ENCODE assay signal across 8 cellular contexts in the genomic region with DNA sequence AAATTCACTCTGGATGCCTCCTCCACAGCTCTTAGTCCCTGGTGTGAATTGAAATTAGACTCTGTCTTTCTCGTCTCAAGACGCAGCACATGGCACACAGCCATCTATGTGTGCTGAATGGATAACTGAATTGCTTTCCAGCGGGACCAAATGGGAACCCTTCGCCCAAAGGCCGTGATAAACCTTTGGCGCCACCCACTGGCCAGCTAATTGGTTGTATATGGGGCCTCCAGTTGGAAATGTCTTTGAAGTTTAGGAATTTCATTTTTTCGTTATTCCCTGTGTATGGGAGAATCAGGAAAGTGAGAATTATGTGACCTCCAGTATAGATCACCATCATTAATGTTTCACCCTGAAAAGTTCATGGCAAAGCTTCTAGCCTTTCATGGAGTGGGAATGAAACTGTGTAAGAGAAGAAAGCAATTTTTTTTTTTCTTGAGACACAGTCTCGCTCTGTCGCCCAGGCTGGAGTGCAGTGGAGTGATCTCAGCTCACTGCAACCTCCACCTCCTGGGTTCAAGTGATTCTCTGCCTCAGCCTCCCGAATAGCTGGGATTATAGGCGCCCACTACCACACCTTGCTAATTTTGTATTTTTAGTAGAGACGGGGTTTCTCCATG. TPM values are rescaled to one million over a fixed set of nuclear protein-coding genes. Genes with fewer than 3 reads are reported as not detected.
A peak's percentile ranks its signal among the peaks of the same experiment; 100 is the strongest.
DNase-seq lines count a peak whose midpoint lies in the region; ATAC-seq and TF ChIP-seq lines count a peak whose summit lies in the region.

No MANE protein-coding gene starts in this region.

- no peaks in the 10 kb centered on the region for H3K79me2 ChIP-seq in HCT116 (ENCODE audit: insufficient read depth, low read length)

- peak overlapping the region; percentile 50 for H2AFZ ChIP-seq in HCT116 (ENCODE audit: low read depth, low read length, poor library complexity, severe bottlenecking)

- CTCF ChIA-PET in HCT116 (lab: Charles Lee): interaction anchor here (0.9 to 3.1 kb wide), 14 partner anchors 9 to 390 kb away, joined by 3 to 45 read pairs (median 6); a partner anchor contains a TSS
- CTCF ChIA-PET in activated CD8-positive, alpha-beta T cell treated with anti-CD3 and anti-CD28 coated beads, Interleukin-2, amount 10 ng/mL, durations not matched to agents 7 days and 5 days (lab: Charles Lee): interaction anchor here (0.6 to 3.4 kb wide), 46 partner anchors 9 to 390 kb away, joined by 3 to 33 read pairs (median 4); a partner anchor contains a TSS

- H3K4me3 ChIP-seq in HCT116 (replicated peaks in 1 of 2; ENCODE audit: low read depth in 1 of 2, low read length in 2 of 2): no peak overlapping the region

- RAD21 ChIA-PET in HCT116 (lab: Charles Lee; ENCODE audit: low non-redundant PET in 1 of 2, low total read pairs in 2 of 2, uncharacterized antibody in 2 of 2, unreplicated experiment in 2 of 2): interaction anchor here (0.5 to 2.0 kb wide), 8 partner anchors 30 to 390 kb away, joined by 3 to 13 read pairs (median 4); no protein-coding TSS in a partner anchor

- no peaks in the 10 kb centered on the region for H3K27me3 Mint-ChIP-seq in activated CD8-positive, alpha-beta T cell treated with anti-CD3 and anti-CD28 coated beads, Interleukin-2, amount 10 ng/mL, durations not matched to agents 7 days and 5 days (ENCODE audit: low read depth)
- peaks cover 0 to 8% of the 10 kb centered on the region in 2 donors for H3K27me3 Mint-ChIP-seq in effector memory CD8-positive, alpha-beta T cell
- no peaks in the 10 kb centered on the region for H3K27me3 Mint-ChIP-seq in memory B cell

- peak; percentile 96 for TF ChIP-seq RAD21 in HCT116 (IDR thresholded peaks at IDR 0.05; ENCODE audit: low read depth)

- DNase-seq in Ammon's horn (ENCODE audit: low spot score) (peak; percentile 89), HCT116 (ENCODE audit: low read depth, low spot score) (peak; percentile 50), NCI-H526 treated with DMSO at 0.1 percent for 48 hours (lab: John Stamatoyannopoulos, UW) (peak; percentile 64), memory B cell (ENCODE audit: low spot score in 2 of 2) (peak; percentile 29 to 46)
- DNase-seq in activated CD8-positive, alpha-beta T cell treated with anti-CD3 and anti-CD28 coated beads, Interleukin-2, amount 10 ng/mL, durations not matched to agents 7 days and 5 days: peak; percentile 74
- peak; percentile 63 to 71 (median 64) for DNase-seq in effector memory CD8-positive, alpha-beta T cell
- DNase-seq in stimulated activated CD8-positive, alpha-beta memory T cell treated with anti-CD3 and anti-CD28 coated beads, Interleukin-15, amount 100 ng/mL, for 1 hour (ENCODE audit: low read depth): peak; percentile 39

- TF ChIP-seq CTCF in HCT116 (IDR thresholded peaks at IDR 0.05 in 2 of 3, conservative IDR thresholded peaks at IDR 0.05 in 1 of 3; ENCODE audit: borderline replicate concordance in 1 of 3, insufficient read depth in 1 of 3, low read depth in 2 of 3, low read length in 2 of 3): peak; percentile 73 to 96 (median 85)

- H3K9me3 Mint-ChIP-seq in activated CD8-positive, alpha-beta T cell treated with anti-CD3 and anti-CD28 coated beads, Interleukin-2, amount 10 ng/mL, durations not matched to agents 7 days and 5 days (ENCODE audit: insufficient read depth): no peaks in the 10 kb centered on the region
- H3K9me3 Mint-ChIP-seq in effector memory CD8-positive, alpha-beta T cell: no peaks in the 10 kb centered on the region
- no peaks in the 10 kb centered on the region for H3K9me3 Mint-ChIP-seq in memory B cell

- no peaks in the 10 kb centered on the region for H3K9me3 ChIP-seq in HCT116 (ENCODE audit: control insufficient read depth in 1 of 2, insufficient read depth in 1 of 2, low read depth in 1 of 2, low read length in 2 of 2)

- TF ChIP-seq POLR2A in HCT116 (IDR thresholded peaks at IDR 0.05; ENCODE audit: borderline replicate concordance, extremely low read depth, insufficient read depth, insufficient read length): no peak

- H3K4me1 ChIP-seq in HCT116 (ENCODE audit: control insufficient read depth in 1 of 2, insufficient read depth in 2 of 2, low read length in 2 of 2): peaks cover 26 to 32% of the 10 kb centered on the region in 2 experiments

- H3K4me1 Mint-ChIP-seq in activated CD8-positive, alpha-beta T cell treated with anti-CD3 and anti-CD28 coated beads, Interleukin-2, amount 10 ng/mL, durations not matched to agents 7 days and 5 days (ENCODE audit: low read depth): peaks cover 9% of the 10 kb centered on the region
- peaks cover 4 to 6% of the 10 kb centered on the region in 2 donors for H3K4me1 Mint-ChIP-seq in effector memory CD8-positive, alpha-beta T cell (ENCODE audit: low read depth in 2 of 2)
- peaks cover 6% of the 10 kb centered on the region for H3K4me1 Mint-ChIP-seq in memory B cell

- no peaks in the 10 kb centered on the region for H3K9me2 ChIP-seq in HCT116 (ENCODE audit: insufficient read depth)

- H3K4me3 Mint-ChIP-seq in activated CD8-positive, alpha-beta T cell treated with anti-CD3 and anti-CD28 coated beads, Interleukin-2, amount 10 ng/mL, durations not matched to agents 7 days and 5 days: no peak overlapping the region
- no peak overlapping the region for H3K4me3 Mint-ChIP-seq in effector memory CD8-positive, alpha-beta T cell
- H3K4me3 Mint-ChIP-seq in memory B cell: no peak overlapping the region

- no peak overlapping the region for H3K27ac Mint-ChIP-seq in activated CD8-positive, alpha-beta T cell treated with anti-CD3 and anti-CD28 coated beads, Interleukin-2, amount 10 ng/mL, durations not matched to agents 7 days and 5 days
- H3K27ac Mint-ChIP-seq in effector memory CD8-positive, alpha-beta T cell: peak overlapping the region in 1 of 2 donors; percentile 69
- no peak overlapping the region for H3K27ac Mint-ChIP-seq in memory B cell

- H3K27ac ChIP-seq in HCT116 (ENCODE audit: low read depth, low read length): no peak overlapping the region

- H3K9ac ChIP-seq in HCT116 (ENCODE audit: low read length): no peak overlapping the region

- H3K4me2 ChIP-seq in HCT116 (ENCODE audit: low read length): peak overlapping the region; percentile 45

- POLR2A ChIA-PET in HCT116 (lab: Charles Lee): interaction anchor here (1.3 to 1.6 kb wide), 3 partner anchors 33 to 131 kb away, joined by 4 to 5 read pairs (median 5); no protein-coding TSS in a partner anchor
- POLR2A ChIA-PET in activated CD8-positive, alpha-beta T cell treated with anti-CD3 and anti-CD28 coated beads, Interleukin-2, amount 10 ng/mL, durations not matched to agents 7 days and 5 days (lab: Charles Lee): interaction anchor here (1.0 to 1.1 kb wide), 3 partner anchors 11 to 133 kb away, joined by 3 to 4 read pairs (median 3); a partner anchor contains a TSS

- ATAC-seq in HCT116 (peak; percentile 86), memory B cell (ENCODE audit: low read depth) (peak; percentile 83), GM21528 (IDR thresholded peaks at IDR 0.05; ENCODE audit: low FRiP score, unreplicated experiment) (no peak)
- peak; percentile 82 for ATAC-seq in activated CD8-positive, alpha-beta T cell treated with anti-CD3 and anti-CD28 coated beads, Interleukin-2, amount 10 ng/mL, durations not matched to agents 7 days and 5 days
- peak; percentile 85 for ATAC-seq in effector memory CD8-positive, alpha-beta T cell (replicated peaks)

- H3K27me3 ChIP-seq in HCT116 (ENCODE audit: insufficient read depth, low read length): no peaks in the 10 kb centered on the region

- no peaks in the 10 kb centered on the region for H3K36me3 Mint-ChIP-seq in activated CD8-positive, alpha-beta T cell treated with anti-CD3 and anti-CD28 coated beads, Interleukin-2, amount 10 ng/mL, durations not matched to agents 7 days and 5 days (ENCODE audit: low read depth)
- H3K36me3 Mint-ChIP-seq in effector memory CD8-positive, alpha-beta T cell (ENCODE audit: insufficient read depth): peaks cover 3% of the 10 kb centered on the region
- H3K36me3 Mint-ChIP-seq in memory B cell: no peaks in the 10 kb centered on the region

- BruUV-seq in HCT116 (replicated peaks; lab: Mats Ljungman, UMichigan): no TSS peak

- H3K36me3 ChIP-seq in HCT116 (ENCODE audit: control insufficient read depth in 1 of 2, insufficient read depth in 2 of 2, low read length in 2 of 2): no peaks in the 10 kb centered on the region

- intact Hi-C loops in HCT116 (cut with micrococcal nuclease): loop anchor here (1.0 to 2.0 kb wide), 5 partner anchors 33 to 390 kb away; no protein-coding TSS in a partner anchor

- H4K20me1 ChIP-seq in HCT116 (ENCODE audit: insufficient read depth): no peaks in the 10 kb centered on the region

TF ChIP-seq in HCT116, 20 proteins besides CTCF, POLR2A, EP300 and RAD21:
- peak; percentile 74 for TF ChIP-seq TCF7L2 (IDR thresholded peaks at IDR 0.05; ENCODE audit: borderline replicate concordance, extremely low read depth, insufficient read depth, insufficient read length)
- TF ChIP-seq FOSL1 (IDR thresholded peaks at IDR 0.05; ENCODE audit: low read depth): no peak
- peak; percentile 39 for TF ChIP-seq YY1 (IDR thresholded peaks at IDR 0.05; ENCODE audit: extremely low read depth, insufficient replicate concordance, low read depth, low read length)

RNA-seq across cellular contexts. Expression of a gene that starts 9.8 kb away (rescaled TPM):
- 1,380 TPM for total RNA-seq in HCT116 (2021; ENCODE audit: unreplicated experiment)
- polyA plus RNA-seq in HCT116 (2012): 597 and 977 TPM in 2 replicates
- 100 to 1,000 TPM; 702 to 715 TPM for total RNA-seq in activated CD8-positive, alpha-beta T cell treated with anti-CD3 and anti-CD28 coated beads, Interleukin-2, amount 10 ng/mL, durations not matched to agents 7 days and 5 days

RNA-seq across cellular contexts. Expression of a gene that starts 43.0 kb away (rescaled TPM):
- 21.1 TPM for total RNA-seq in HCT116 (2021; ENCODE audit: unreplicated experiment)
- 10.6 and 12.0 TPM in 2 replicates for polyA plus RNA-seq in HCT116 (2012)
- total RNA-seq in activated CD8-positive, alpha-beta T cell treated with anti-CD3 and anti-CD28 coated beads, Interleukin-2, amount 10 ng/mL, durations not matched to agents 7 days and 5 days: 10 to 100 TPM; 30.3 to 30.6 TPM

Comparison
In these comparisons a context has a peak if more than half of its experiments do, and no peak if none do; other contexts are left out.
1. DNase-seq: peak in every context shown above with its lines; median percentile 89 in Ammon's horn; 74 in activated CD8-positive, alpha-beta T cell treated with anti-CD3 and anti-CD28 coated beads, Interleukin-2, amount 10 ng/mL, durations not matched to agents 7 days and 5 days; 64 in NCI-H526 treated with DMSO at 0.1 percent for 48 hours; 64 in effector memory CD8-positive, alpha-beta T cell; 50 in HCT116; 39 in stimulated activated CD8-positive, alpha-beta memory T cell treated with anti-CD3 and anti-CD28 coated beads, Interleukin-15, amount 100 ng/mL, for 1 hour; 38 in memory B cell.